Comparison of ENCODE assay signal across 8 cellular contexts in the genomic region with DNA sequence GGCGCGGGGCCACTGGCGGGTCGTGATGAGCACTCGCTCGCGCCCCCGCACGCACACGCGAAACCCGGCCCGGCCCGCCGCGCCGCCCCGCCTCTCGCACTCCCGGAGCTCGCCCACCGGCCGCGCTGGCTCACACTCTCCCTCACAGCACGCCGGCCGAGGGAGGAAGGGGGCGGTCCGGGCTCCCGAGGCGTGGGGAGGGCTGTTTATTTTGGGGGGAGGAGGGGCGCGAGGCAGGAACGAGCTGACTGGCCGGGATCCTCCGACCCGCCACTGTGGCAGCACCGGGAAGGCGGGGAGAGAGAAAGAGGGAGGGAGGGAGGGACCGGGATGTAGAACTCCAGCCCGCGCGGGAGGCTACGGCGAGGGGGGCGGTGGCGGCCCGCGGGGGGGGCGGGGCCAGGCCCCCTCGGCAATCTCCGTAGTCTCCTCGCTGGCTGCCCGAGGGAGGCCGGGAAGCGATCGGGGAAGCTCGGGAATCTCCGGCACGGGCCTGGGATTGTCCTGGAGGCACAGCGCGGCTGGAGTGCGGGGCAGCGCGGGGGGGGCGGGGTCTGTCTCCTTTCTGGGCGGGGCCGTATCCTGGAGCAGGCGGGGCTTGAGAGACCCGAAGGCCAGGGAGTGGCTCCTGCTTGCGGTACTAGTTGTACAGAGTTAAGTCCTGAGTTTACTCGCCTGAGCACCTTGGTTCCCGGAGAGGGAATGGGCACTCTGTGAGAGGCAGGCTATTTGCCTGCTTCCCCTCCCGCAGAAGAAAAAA. TPM values are rescaled to one million over a fixed set of nuclear protein-coding genes. Genes with fewer than 3 reads are reported as not detected.
DNase-seq lines count a peak whose midpoint lies in the region; ATAC-seq lines count a peak whose summit lies in the region.

A gene with protein sequence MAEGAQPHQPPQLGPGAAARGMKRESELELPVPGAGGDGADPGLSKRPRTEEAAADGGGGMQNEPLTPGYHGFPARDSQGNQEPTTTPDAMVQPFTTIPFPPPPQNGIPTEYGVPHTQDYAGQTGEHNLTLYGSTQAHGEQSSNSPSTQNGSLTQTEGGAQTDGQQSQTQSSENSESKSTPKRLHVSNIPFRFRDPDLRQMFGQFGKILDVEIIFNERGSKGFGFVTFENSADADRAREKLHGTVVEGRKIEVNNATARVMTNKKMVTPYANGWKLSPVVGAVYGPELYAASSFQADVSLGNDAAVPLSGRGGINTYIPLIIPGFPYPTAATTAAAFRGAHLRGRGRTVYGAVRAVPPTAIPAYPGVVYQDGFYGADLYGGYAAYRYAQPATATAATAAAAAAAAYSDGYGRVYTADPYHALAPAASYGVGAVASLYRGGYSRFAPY (minus strand): TSS at position 179 of the 760 bp plus-strand sequence. CDS start 399 bp downstream, outside the sequence.

- ATAC-seq in activated T-cell treated with anti-CD3 and anti-CD28 coated beads, Interleukin-2, amount 50 U/mL, for 4 hours, result peak; percentile 88 to 91

- peaks cover 4 to 13% (median 8%) of the 10 kb centered on the region in 3 donors for H3K4me1 Mint-ChIP-seq in IgD-negative memory B cell
- H3K4me1 Mint-ChIP-seq in activated T-cell treated with anti-CD3 and anti-CD28 coated beads, Interleukin-2, amount 50 U/mL, for 4 hours (ENCODE audit: low read depth), result peaks cover 16% of the 10 kb centered on the region

- peak within 1 kb of the TSS in 1 of 3 donors; percentile 6 for H3K27ac Mint-ChIP-seq in IgD-negative memory B cell

- peak within 1 kb of the TSS; percentile 76 for H3K27ac ChIP-seq in epithelial cell of prostate

- H3K9me3 Mint-ChIP-seq in IgD-negative memory B cell, result no peaks in the 10 kb centered on the region
- H3K9me3 Mint-ChIP-seq in activated T-cell treated with anti-CD3 and anti-CD28 coated beads, Interleukin-2, amount 50 U/mL, for 4 hours, result no peaks in the 10 kb centered on the region

- DNase-seq in DMS53 (lab: John Stamatoyannopoulos, UW), result peak; percentile 91
- DNase-seq in OCI-M1 (lab: John Stamatoyannopoulos, UW), result peak; percentile 95
- peak; percentile 70 for DNase-seq in activated T-cell treated with anti-CD3 and anti-CD28 coated beads, Interleukin-2, amount 50 U/mL, for 4 hours
- DNase-seq in epithelial cell of prostate (ENCODE audit: low read depth, low spot score), result peak; percentile 77
- DNase-seq in middle frontal gyrus (ENCODE audit: extremely low spot score, low spot score), result peak; percentile 86
- DNase-seq in stimulated activated CD8-positive, alpha-beta memory T cell treated with anti-CD3 and anti-CD28 coated beads, Interleukin-15, amount 100 ng/mL, for 24 hours (ENCODE audit: low read depth), result peak; percentile 42
- no peak for DNase-seq in OCI-M2 (lab: John Stamatoyannopoulos, UW; ENCODE audit: unreplicated experiment)

- H3K4me3 Mint-ChIP-seq in IgD-negative memory B cell, result peak within 1 kb of the TSS; percentile 71 to 88 (median 82)
- peak within 1 kb of the TSS; percentile 89 for H3K4me3 Mint-ChIP-seq in activated T-cell treated with anti-CD3 and anti-CD28 coated beads, Interleukin-2, amount 50 U/mL, for 4 hours

- peaks cover 49% of the 10 kb centered on the region for H3K27me3 Mint-ChIP-seq in IgD-negative memory B cell
- peaks cover 20% of the 10 kb centered on the region for H3K27me3 Mint-ChIP-seq in activated T-cell treated with anti-CD3 and anti-CD28 coated beads, Interleukin-2, amount 50 U/mL, for 4 hours (ENCODE audit: low read depth)

- H3K36me3 Mint-ChIP-seq in IgD-negative memory B cell, result peaks cover 2% of the 10 kb centered on the region
- H3K36me3 Mint-ChIP-seq in activated T-cell treated with anti-CD3 and anti-CD28 coated beads, Interleukin-2, amount 50 U/mL, for 4 hours (ENCODE audit: insufficient read depth), result no peaks in the 10 kb centered on the region

RNA-seq across cellular contexts. Expression of the gene that starts here (rescaled TPM):
- polyA plus RNA-seq in IgD-negative memory B cell, result not detected
- 1 to 10 TPM; 5.6 to 6.9 (median 6.5) TPM for total RNA-seq in activated T-cell treated with anti-CD3 and anti-CD28 coated beads, Interleukin-2, amount 50 U/mL, for 4 hours
